ENCODE assay signal across 8 cellular contexts in the genomic region with DNA sequence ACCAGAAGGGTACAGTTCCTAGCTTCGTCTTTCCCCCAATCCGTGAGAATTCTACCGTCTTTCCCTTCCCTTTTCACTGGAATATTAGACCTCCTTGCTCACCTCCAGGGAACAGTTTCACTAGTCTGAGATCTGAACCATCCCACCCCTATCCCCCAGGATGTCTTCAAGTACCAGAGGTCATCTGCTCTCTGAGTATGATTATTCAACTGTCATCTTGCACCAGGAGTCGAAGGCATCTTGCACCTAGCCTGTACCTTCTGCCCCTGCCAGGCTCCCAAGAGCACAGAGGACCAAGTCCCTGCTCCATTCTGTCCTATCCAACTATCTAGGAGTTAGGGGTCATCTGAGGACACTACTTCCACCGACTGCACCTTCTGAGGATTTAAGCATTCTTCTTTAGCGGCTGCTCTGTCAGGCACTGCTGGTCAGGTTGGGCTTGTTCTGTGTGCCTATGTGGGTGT. TPM values are rescaled to one million over a fixed set of nuclear protein-coding genes. Genes with fewer than 3 reads are reported as not detected.
A peak's percentile ranks its signal among the peaks of the same experiment; 100 is the strongest.
DNase-seq lines count a peak whose midpoint lies in the region; ATAC-seq and TF ChIP-seq lines count a peak whose summit lies in the region.

No MANE protein-coding gene starts in this region.

- H3K4me1 Mint-ChIP-seq in CD4-positive, alpha-beta T cell (ENCODE audit: low read depth) = peaks cover 28% of the 10 kb centered on the region

- no peaks in the 10 kb centered on the region for H3K27me3 ChIP-seq in CD4-positive, alpha-beta T cell (ENCODE audit: control insufficient read depth, insufficient read depth, low read length)
- H3K27me3 ChIP-seq in muscle layer of duodenum (ENCODE audit: low read depth, low read length) = no peaks in the 10 kb centered on the region

- H3K4me3 Mint-ChIP-seq in CD4-positive, alpha-beta T cell = peak overlapping the region; percentile 89

- POLR2A ChIA-PET in CD4-positive, alpha-beta T cell (lab: Charles Lee) = no interaction called here

- intact Hi-C loops in CD4-positive, alpha-beta T cell (cut with DNase I, micrococcal nuclease) = loop anchor here in 1 of 2 experiments (5.0 kb wide), 1 partner anchor 776 kb away; a partner anchor contains a TSS

- no peak overlapping the region for H3K27ac ChIP-seq in CD4-positive, alpha-beta T cell (ENCODE audit: low read depth, low read length)
- H3K27ac ChIP-seq in cingulate gyrus (ENCODE audit: low read depth, low read length) = peak overlapping the region; percentile 91
- peak overlapping the region; percentile 82 for H3K27ac ChIP-seq in muscle layer of duodenum (ENCODE audit: low read length)

- no peaks in the 10 kb centered on the region for H3K9me3 Mint-ChIP-seq in CD4-positive, alpha-beta T cell

- peaks cover 6 to 14% of the 10 kb centered on the region in 2 donors for H3K4me1 ChIP-seq in muscle layer of duodenum (ENCODE audit: control insufficient read depth in 1 of 2, insufficient read depth in 2 of 2, low read length in 2 of 2)

- peak overlapping the region; percentile 75 for H3K27ac Mint-ChIP-seq in CD4-positive, alpha-beta T cell

- peak overlapping the region; percentile 69 to 72 for H3K4me3 ChIP-seq in muscle layer of duodenum (ENCODE audit: low read depth in 1 of 2, low read length in 2 of 2)

- TF ChIP-seq CTCF in CD4-positive, alpha-beta T cell (IDR thresholded peaks at IDR 0.05) = no peak

- CTCF ChIA-PET in CD4-positive, alpha-beta T cell (lab: Charles Lee) = no interaction called here

- no peaks in the 10 kb centered on the region for H3K27me3 Mint-ChIP-seq in CD4-positive, alpha-beta T cell

- H3K36me3 Mint-ChIP-seq in CD4-positive, alpha-beta T cell (ENCODE audit: low read depth) = no peaks in the 10 kb centered on the region

- no peaks in the 10 kb centered on the region for H3K9me3 ChIP-seq in CD4-positive, alpha-beta T cell (ENCODE audit: control insufficient read depth, low read length)
- no peaks in the 10 kb centered on the region for H3K9me3 ChIP-seq in muscle layer of duodenum (ENCODE audit: control insufficient read depth in 1 of 2, low read length in 2 of 2)

- no peak for ATAC-seq in CD4-positive, alpha-beta T cell (ENCODE audit: poor library complexity)
- no peak for ATAC-seq in GM21737 (IDR thresholded peaks at IDR 0.05; ENCODE audit: unreplicated experiment)
- ATAC-seq in HG03457 (IDR thresholded peaks at IDR 0.05; ENCODE audit: unreplicated experiment) = no peak
- no peak for ATAC-seq in HG02852 (IDR thresholded peaks at IDR 0.05; ENCODE audit: unreplicated experiment)

- H3K36me3 ChIP-seq in muscle layer of duodenum (ENCODE audit: control insufficient read depth in 1 of 2, insufficient read depth in 2 of 2, low read length in 2 of 2) = no peaks in the 10 kb centered on the region

- no peak for DNase-seq in CD4-positive, alpha-beta T cell
- peak; percentile 28 for DNase-seq in M059J (ENCODE audit: low read depth)
- no peak for DNase-seq in NK-92 treated with Interleukin-12 subunit alpha and Interleukin-12 subunit beta, amount 100 ng/mL, for 24 hours (lab: John Stamatoyannopoulos, UW)

RNA-seq across cellular contexts. Expression of a gene that starts 0.8 kb away (rescaled TPM):
- total RNA-seq in CD4-positive, alpha-beta T cell = 1 to 10 TPM; 6.4 to 7.0 TPM
- total RNA-seq in M059J (2014; rRNA removed; shearing (Covaris generic)) = 21.4 and 37.0 TPM in 2 replicates
